In genomic region chr6:34377984-34378383, GRCh38 we compare ENCODE assay signal across 14 cellular contexts. TPM values are rescaled to one million over a fixed set of nuclear protein-coding genes. Genes with fewer than 3 reads are reported as not detected.
DNase-seq lines count a peak whose midpoint lies in the region; ATAC-seq, FAIRE-seq and TF ChIP-seq lines count a peak whose summit lies in the region.
"Had no signal": no experiment of that assay in that cellular context is flagged by ENCODE, and none has a peak within 500 bp of the region (broad histone marks: within the 10 kb centered on the region; RNA-seq: fewer than 3 reads in every experiment).

No MANE protein-coding gene starts in this region.

- H3K4me2 ChIP-seq in GM23338 = no peak overlapping the region
- no peak overlapping the region for H3K4me2 ChIP-seq in K562 (ENCODE audit: insufficient read depth, low read length)
- no peak overlapping the region for H3K4me2 ChIP-seq in MM.1S (ENCODE audit: low read depth, low read length)

- 0 out of 2 replicates have a peak overlapping the region, but pooled peaks have one; percentile 65 for H3K27ac ChIP-seq in GM23338 (ENCODE audit: low read depth)
- no peak overlapping the region for H3K27ac ChIP-seq in K562 (ENCODE audit: extremely low read depth, low read depth, low read length)
- H3K27ac ChIP-seq in suprapubic skin = no peak overlapping the region
- H3K27ac ChIP-seq in MM.1S (ENCODE audit: low read length) = no peak overlapping the region
- H3K27ac ChIP-seq: BLaER1 treated with 17β-estradiol and CSF1 and Interleukin-3, amounts not matched to agents 10 nM and 100 nM had no signal

- no peak for TF ChIP-seq CTCF in GM23338 (conservative IDR thresholded peaks at IDR 0.05; ENCODE audit: low read depth in 2 of 2)
- TF ChIP-seq CTCF in K562 (IDR thresholded peaks at IDR 0.05 in 2 of 3, conservative IDR thresholded peaks at IDR 0.05 in 1 of 3; ENCODE audit: insufficient read depth in 2 of 3, low read depth in 1 of 3, low read length in 3 of 3) = no peak
- no peak for TF ChIP-seq CTCF in nephron progenitor cell (IDR thresholded peaks at IDR 0.05)
- no peak for TF ChIP-seq CTCF in suprapubic skin (IDR thresholded peaks at IDR 0.05)
- TF ChIP-seq CTCF in MM.1S (IDR thresholded peaks at IDR 0.05; ENCODE audit: low read length) = no peak

- H3K4me3 ChIP-seq in GM23338 = no peak overlapping the region
- H3K4me3 ChIP-seq in K562 = no peak overlapping the region
- no peak overlapping the region for H3K4me3 ChIP-seq in suprapubic skin
- H3K4me3 ChIP-seq in MM.1S (ENCODE audit: low read length) = no peak overlapping the region
- H3K4me3 ChIP-seq: BLaER1 treated with 17β-estradiol and CSF1 and Interleukin-3, amounts not matched to agents 10 nM and 100 nM had no signal

- H3K4me1 ChIP-seq in GM23338 (ENCODE audit: insufficient read depth) (0 out of 2 replicates have a peak, but pooled peaks cover 3% of the 10 kb centered on the region), K562 (replicated peaks in 1 of 2; ENCODE audit: control insufficient read depth in 2 of 2, insufficient read depth in 2 of 2, low read length in 2 of 2) (peaks cover 3 to 12% of the 10 kb centered on the region in 2 experiments; a peak in 4 of 5 replicates), suprapubic skin (peaks cover 5% of the 10 kb centered on the region), MM.1S (ENCODE audit: low read length) (no peaks in the 10 kb centered on the region)

- no peak for TF ChIP-seq RAD21 in K562 (CRISPR knock-in tag; conservative IDR thresholded peaks at IDR 0.05 in 1 of 2, IDR thresholded peaks at IDR 0.05 in 1 of 2)

- intact Hi-C loops in K562 (cut with micrococcal nuclease) = no loop called here

- H3K79me2 ChIP-seq in GM23338 (replicated peaks; ENCODE audit: insufficient read depth) = peaks cover 100% of the 10 kb centered on the region
- peaks cover 97% of the 10 kb centered on the region for H3K79me2 ChIP-seq in K562 (ENCODE audit: control insufficient read depth, insufficient read depth, low read length)
- H3K79me2 ChIP-seq in MM.1S (ENCODE audit: low read length) = peaks cover 95% of the 10 kb centered on the region

- no peaks in the 10 kb centered on the region for H3K9me2 ChIP-seq in GM23338 (ENCODE audit: insufficient read depth)
- H3K9me2 ChIP-seq in MM.1S (replicated peaks; ENCODE audit: insufficient read depth, low read length) = no peaks in the 10 kb centered on the region

- H3K9me3 Mint-ChIP-seq in GM23338 (no peaks in the 10 kb centered on the region), nephron progenitor cell (peaks cover 11% of the 10 kb centered on the region)
- H3K9me3 Mint-ChIP-seq: CD8-positive, alpha-beta T cell had no signal

- TF ChIP-seq EP300 in K562 (IDR thresholded peaks at IDR 0.05; ENCODE audit: low read length) (no peak), suprapubic skin (IDR thresholded peaks at IDR 0.05) (no peak)

- POLR2A ChIA-PET in K562 (lab: Yijun Ruan, JAX) = interaction anchor here (1.4 to 1.9 kb wide), 2 partner anchors 9 to 13 kb away, joined by 3 to 9 read pairs; no protein-coding TSS in a partner anchor

- DNase-seq in GM23338 (ENCODE audit: low spot score) (no peak), K562 (ENCODE audit: extremely low read depth in 1 of 4, low spot score in 3 of 4) (no peak), nephron progenitor cell (no peak), suprapubic skin (ENCODE audit: low spot score in 2 of 2) (no peak), MM.1S (no peak)
- no peak for DNase-seq in central memory CD4-positive, alpha-beta T cell
- no peak for DNase-seq in stimulated activated naive CD4-positive, alpha-beta T cell (lab: John Stamatoyannopoulos, UW)
- DNase-seq: 8988T; Calu3; CD8-positive, alpha-beta T cell; DMS79 treated with DMSO at 0.1 percent for 48 hours; GF-D8 had no signal

- ATAC-seq in GM23338 (no peak; the same call in 2 of the 3 replicates), K562 (no peak)
- ATAC-seq: CD8-positive, alpha-beta T cell had no signal

- H3K9me1 ChIP-seq in K562 (ENCODE audit: control insufficient read depth, insufficient read depth, low read length) = no peaks in the 10 kb centered on the region

- H3K27me3 Mint-ChIP-seq in GM23338 (ENCODE audit: insufficient read depth, low read depth, poor library complexity) (no peaks in the 10 kb centered on the region), nephron progenitor cell (ENCODE audit: low read depth, poor library complexity) (no peaks in the 10 kb centered on the region)
- H3K27me3 Mint-ChIP-seq: B cell had no signal

- 95% methylated on average over 5 of the region's 5 CpGs for WGBS in K562 (ENCODE audit: insufficient coverage, low coverage, missing lambda C conversion rate)
- WGBS in suprapubic skin = 97% methylated on average over 5 of the region's 5 CpGs

- BruUV-seq in K562 (replicated peaks; lab: Mats Ljungman, UMichigan) = no TSS peak

- H3K27me3 ChIP-seq in GM23338 (ENCODE audit: insufficient read depth) (no peaks in the 10 kb centered on the region), K562 (ENCODE audit: control insufficient read depth in 2 of 2, insufficient read depth in 2 of 2, low read length in 2 of 2) (no peaks in the 10 kb centered on the region), suprapubic skin (no peaks in the 10 kb centered on the region), MM.1S (replicated peaks; ENCODE audit: insufficient read depth, low read length) (no peaks in the 10 kb centered on the region)
- H3K27me3 ChIP-seq: BLaER1 treated with 17β-estradiol and CSF1 and Interleukin-3, amounts not matched to agents 10 nM and 100 nM had no signal

- H4K20me1 ChIP-seq in GM23338 (replicated peaks; ENCODE audit: insufficient read depth) (peaks cover 52% of the 10 kb centered on the region), K562 (replicated peaks; ENCODE audit: control insufficient read depth, insufficient read depth, low read length) (peaks cover 13% of the 10 kb centered on the region), MM.1S (ENCODE audit: insufficient read depth, low read length) (peaks cover 9% of the 10 kb centered on the region)

- CTCF ChIA-PET in K562 (lab: Yijun Ruan, JAX; ENCODE audit: low intra/inter-chr PET ratio) = no interaction called here

- TF ChIP-seq POLR2A in K562 (conservative IDR thresholded peaks at IDR 0.05) = no peak
- no peak for TF ChIP-seq POLR2A in suprapubic skin (IDR thresholded peaks at IDR 0.05)

- H3K9me3 ChIP-seq in K562 (replicated peaks; ENCODE audit: control insufficient read depth, insufficient read depth, low read depth, low read length) (no peaks in the 10 kb centered on the region), suprapubic skin (no peaks in the 10 kb centered on the region), MM.1S (replicated peaks; ENCODE audit: insufficient read depth, low read length) (no peaks in the 10 kb centered on the region)

- H3F3A ChIP-seq in GM23338 (replicated peaks; ENCODE audit: low read depth) (0 out of 2 replicates have a peak, but pooled peaks cover 4% of the 10 kb centered on the region), MM.1S (ENCODE audit: insufficient read depth, low read length) (no peaks in the 10 kb centered on the region)

- no peak overlapping the region for H2AFZ ChIP-seq in GM23338
- H2AFZ ChIP-seq in K562 (ENCODE audit: low read depth, low read length) = no peak overlapping the region
- no peak overlapping the region for H2AFZ ChIP-seq in MM.1S (ENCODE audit: low read length)

- H3K27ac Mint-ChIP-seq in GM23338 (0 out of 2 replicates have a peak overlapping the region, but pooled peaks have one; percentile 41), nephron progenitor cell (peak overlapping the region; percentile 21)
- H3K27ac Mint-ChIP-seq: B cell; CD8-positive, alpha-beta T cell had no signal

- H3K4me3 Mint-ChIP-seq in GM23338 (no peak overlapping the region), nephron progenitor cell (no peak overlapping the region)
- H3K4me3 Mint-ChIP-seq: B cell; CD8-positive, alpha-beta T cell had no signal

- H3K9ac ChIP-seq in K562 (ENCODE audit: insufficient read depth in 1 of 2, low read depth in 2 of 2, low read length in 2 of 2) = no peak overlapping the region
- no peak overlapping the region for H3K9ac ChIP-seq in MM.1S (ENCODE audit: low read length)
- H3K9ac ChIP-seq: BLaER1 treated with 17β-estradiol and CSF1 and Interleukin-3, amounts not matched to agents 10 nM and 100 nM had no signal

- FAIRE-seq in K562 (lab: Jason Lieb, UNC) = peak; percentile 23

- in situ Hi-C loops in K562 (cut with MboI) = no loop called here

- no peaks in the 10 kb centered on the region for H3K36me3 Mint-ChIP-seq in GM23338 (ENCODE audit: low read depth)
- peaks cover 28% of the 10 kb centered on the region for H3K36me3 Mint-ChIP-seq in nephron progenitor cell (ENCODE audit: low read depth)

- H3K36me3 ChIP-seq in GM23338 (ENCODE audit: insufficient read depth) (no peaks in the 10 kb centered on the region), K562 (ENCODE audit: control insufficient read depth, insufficient read depth, low read length) (peaks cover 48% of the 10 kb centered on the region; the same call in 2 of the 3 replicates), suprapubic skin (no peaks in the 10 kb centered on the region), MM.1S (replicated peaks; ENCODE audit: insufficient read depth, low read length) (no peaks in the 10 kb centered on the region)

- peaks cover 3% of the 10 kb centered on the region; the same call in 2 of the 3 replicates for H3K4me1 Mint-ChIP-seq in GM23338
- H3K4me1 Mint-ChIP-seq in nephron progenitor cell = peaks cover 14% of the 10 kb centered on the region

RNA-seq across cellular contexts. Expression of gene NUDT3, which starts 14.5 kb away (rescaled TPM):
- 31.1 and 32.5 TPM in 2 replicates for total RNA-seq in GM23338 (2014; rRNA removed; shearing (Covaris generic))
- polyA plus RNA-seq in GM23338 (2016; fragmentation: Nextera tagmentation; extraction: Ambion mirVana) = 11.5 and 12.1 TPM in 2 replicates
- 19.3 and 42.2 TPM in 2 replicates for total RNA-seq in K562 (2011; cell fraction: chromatin; rRNA removed; ENCODE audit: low replicate concordance)
- 17.3 and 21.3 TPM in 2 replicates for total RNA-seq in K562 (2011; cell fraction: nucleolus; rRNA removed)
- 38.4 and 67.7 TPM in 2 replicates for total RNA-seq in K562 (2011; cell fraction: nucleoplasm; rRNA removed)
- 47.3 and 51.0 TPM in 2 replicates for total RNA-seq in K562 (2014; rRNA removed)
- total RNA-seq in K562 (2014; rRNA removed; fragmentation: Illumina TruSeq; extraction: Trizol) = 61.8 and 70.8 TPM in 2 replicates
- 57.2 and 59.8 TPM in 2 replicates for total RNA-seq in K562 (2015; rRNA removed; fragmentation: Illumina TruSeq; extraction: Trizol)
- total RNA-seq in K562 (2021) = 49.8 and 56.4 TPM in 2 replicates
- 68.5 and 81.2 TPM in 2 replicates for polyA plus RNA-seq in K562 (2011; rRNA removed)
- polyA plus RNA-seq in K562 (2011; cell fraction: cytosol; rRNA removed) = 29.2 and 49.7 TPM in 2 replicates
- polyA plus RNA-seq in K562 (2011; cell fraction: nucleus; rRNA removed) = 20.7 and 29.1 TPM in 2 replicates
- 15.2 and 19.2 TPM in 2 replicates for polyA plus RNA-seq in K562 (2012)
- polyA plus RNA-seq in K562 (2014; fragmentation: Illumina TruSeq; extraction: Trizol) = 54.8 and 56.0 TPM in 2 replicates
- polyA plus RNA-seq in K562 (2014; fragmentation: Nextera tagmentation; extraction: Ambion mirVana) = 10 to 100 TPM in 1 of 2 experiments, 1 to 10 TPM in 1; 5.4 to 57.7 TPM
- 54.4 and 56.8 TPM in 2 replicates for polyA plus RNA-seq in K562 (2014; rRNA removed)
- 105 and 133 TPM in 2 replicates for polyA minus RNA-seq in K562 (2011; rRNA and poly(A)+ RNA removed)
- polyA minus RNA-seq in K562 (2011; cell fraction: cytosol; rRNA and poly(A)+ RNA removed) = 46.1 and 59.9 TPM in 2 replicates
- polyA minus RNA-seq in K562 (2011; cell fraction: nucleus; rRNA and poly(A)+ RNA removed) = 9.4 and 18.1 TPM in 2 replicates
- total RNA-seq in suprapubic skin = 10 to 100 TPM; 23.2 to 34.6 (median 28.0) TPM

RNA-seq across cellular contexts. Expression of gene RPS10, which starts 47.9 kb away (rescaled TPM):
- total RNA-seq in GM23338 (2014; rRNA removed; shearing (Covaris generic)) = 1,675 and 2,175 TPM in 2 replicates
- polyA plus RNA-seq in GM23338 (2016; fragmentation: Nextera tagmentation; extraction: Ambion mirVana) (1,755 and 1,834 TPM in 2 replicates), K562 (2011; rRNA removed) (5,201 and 6,397 TPM in 2 replicates), K562 (2014; fragmentation: Illumina TruSeq; extraction: Trizol) (4,753 and 5,213 TPM in 2 replicates), K562 (2014; fragmentation: Nextera tagmentation; extraction: Ambion mirVana) (1,000 to 10,000 TPM; 2,680 to 3,048 TPM), K562 (2014; rRNA removed) (4,615 and 5,251 TPM in 2 replicates)
- 244 and 499 TPM in 2 replicates for total RNA-seq in K562 (2011; cell fraction: chromatin; rRNA removed; ENCODE audit: low replicate concordance)
- 961 and 1,244 TPM in 2 replicates for total RNA-seq in K562 (2011; cell fraction: nucleolus; rRNA removed)
- total RNA-seq in K562 (2011; cell fraction: nucleoplasm; rRNA removed) = 1,028 and 1,732 TPM in 2 replicates
- total RNA-seq in K562 (2014; rRNA removed) (3,907 and 4,273 TPM in 2 replicates), K562 (2014; rRNA removed; fragmentation: Illumina TruSeq; extraction: Trizol) (2,809 and 3,197 TPM in 2 replicates), K562 (2015; rRNA removed; fragmentation: Illumina TruSeq; extraction: Trizol) (3,578 and 3,876 TPM in 2 replicates), K562 (2021) (3,062 and 3,200 TPM in 2 replicates), suprapubic skin (1,000 to 10,000 TPM; 1,674 to 3,777 (median 3,332) TPM)
- polyA plus RNA-seq in K562 (2011; cell fraction: cytosol; rRNA removed) = 12,487 and 14,962 TPM in 2 replicates
- polyA plus RNA-seq in K562 (2011; cell fraction: nucleus; rRNA removed) = 1,847 and 2,630 TPM in 2 replicates
- 4,197 and 5,822 TPM in 2 replicates for polyA plus RNA-seq in K562 (2012)
- polyA minus RNA-seq in K562 (2011; rRNA and poly(A)+ RNA removed) = 2,379 and 2,522 TPM in 2 replicates
- polyA minus RNA-seq in K562 (2011; cell fraction: cytosol; rRNA and poly(A)+ RNA removed) = 976 and 1,028 TPM in 2 replicates
- 203 and 375 TPM in 2 replicates for polyA minus RNA-seq in K562 (2011; cell fraction: nucleus; rRNA and poly(A)+ RNA removed)
